In the genomic region with DNA sequence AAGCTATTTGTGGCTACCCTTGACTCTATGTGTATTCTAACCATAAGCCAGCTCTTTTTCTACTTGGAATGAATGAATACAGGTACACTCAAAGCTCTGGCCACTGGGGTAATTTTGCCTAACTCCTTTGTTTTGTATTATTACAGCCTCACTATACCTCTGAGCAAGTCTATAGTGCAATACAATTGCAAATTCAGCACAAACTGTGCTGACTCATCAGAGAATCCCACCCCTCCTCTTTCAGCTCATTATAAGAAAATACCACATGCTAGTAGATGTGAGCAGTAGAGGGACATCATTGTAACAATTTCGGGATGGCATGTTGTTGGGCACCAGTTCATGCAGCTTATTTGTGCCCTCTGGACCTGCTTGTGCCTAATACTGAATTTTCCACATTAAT, we compare ENCODE assay signal across 39 cellular contexts.
"Had no signal": no experiment of that assay in that cellular context is flagged by ENCODE, and none has a peak within 500 bp of the region (broad histone marks: within the 10 kb centered on the region; RNA-seq: fewer than 3 reads in every experiment).

No MANE protein-coding gene starts in this region.

- DNase-seq: activated effector memory CD4-positive, alpha-beta T cell treated with anti-CD3 and anti-CD28 coated beads, Interleukin-2, amount 50 U/mL, for 16 hours; activated effector memory CD4-positive, alpha-beta T cell treated with Interleukin-2 at 50 U/mL for 16 hours; activated gamma-delta T cell; activated gamma-delta T cell treated with Interleukin-2 at 50 U/mL for 16 hours; activated naive CD4-positive, alpha-beta T cell; activated naive CD4-positive, alpha-beta T cell treated with anti-CD3 and anti-CD28 coated beads for 36 hours; activated naive CD4-positive, alpha-beta T cell treated with anti-CD3 and anti-CD28 coated beads, Interleukin-2, amount 10 ng/mL, durations not matched to agents 7 days and 5 days; activated naive CD4-positive, alpha-beta T cell treated with anti-CD3 and anti-CD28 coated beads, Interleukin-2, amount 50 U/mL, for 16 hours; activated naive CD4-positive, alpha-beta T cell treated with Interleukin-2 at 50 U/mL for 16 hours; activated naive CD8-positive, alpha-beta T cell treated with anti-CD3 and anti-CD28 coated beads, Interleukin-2, amount 10 ng/mL, durations not matched to agents 7 days and 5 days; activated naive CD8-positive, alpha-beta T cell treated with anti-CD3 and anti-CD28 coated beads, Interleukin-2, amount 50 U/mL, for 24 hours; activated T-cell treated with anti-CD3 and anti-CD28 coated beads, Interleukin-2, amount 50 U/mL, for 1 hour; activated T-cell treated with anti-CD3 and anti-CD28 coated beads, Interleukin-2, amount 50 U/mL, for 24 hours; activated T-cell treated with anti-CD3 and anti-CD28 coated beads, Interleukin-2, amount 50 U/mL, for 4 hours; activated T-cell treated with anti-CD3 and anti-CD28 coated beads, Interleukin-2, amount 50 U/mL, for 48 hours; activated T-cell treated with anti-CD3 and anti-CD28 coated beads, Interleukin-2, amount 50 U/mL, for 72 hours; adrenal gland; amniotic stem cell; amygdala; anterior cingulate cortex; aorta; body of pancreas; brain microvascular endothelial cell; caudate nucleus; central memory CD4-positive, alpha-beta T cell; cerebellar nuclear complex had no signal

- FAIRE-seq: astrocyte, bronchial epithelial cell had no signal

- H3K4me1 Mint-ChIP-seq: activated naive CD4-positive, alpha-beta T cell treated with anti-CD3 and anti-CD28 coated beads, Interleukin-2, amount 10 ng/mL, durations not matched to agents 7 days and 5 days; activated naive CD4-positive, alpha-beta T cell treated with anti-CD3 and anti-CD28 coated beads, Interleukin-2, amount 50 U/mL, for 24 hours; activated naive CD8-positive, alpha-beta T cell treated with anti-CD3 and anti-CD28 coated beads, Interleukin-2, amount 10 ng/mL, durations not matched to agents 7 days and 5 days; activated naive CD8-positive, alpha-beta T cell treated with anti-CD3 and anti-CD28 coated beads, Interleukin-2, amount 50 U/mL, for 24 hours; activated T-helper 17 cell treated with anti-CD3 and anti-CD28 coated beads, Interleukin-2, amount 50 U/mL, for 72 hours; brain; central memory CD8-positive, alpha-beta T cell had no signal

- H3K27me3 Mint-ChIP-seq: activated naive CD4-positive, alpha-beta T cell treated with anti-CD3 and anti-CD28 coated beads, Interleukin-2, amount 10 ng/mL, durations not matched to agents 7 days and 5 days; activated naive CD4-positive, alpha-beta T cell treated with anti-CD3 and anti-CD28 coated beads, Interleukin-2, amount 50 U/mL, for 24 hours; activated naive CD8-positive, alpha-beta T cell; activated naive CD8-positive, alpha-beta T cell treated with anti-CD3 and anti-CD28 coated beads, Interleukin-2, amount 10 ng/mL, durations not matched to agents 7 days and 5 days; activated naive CD8-positive, alpha-beta T cell treated with anti-CD3 and anti-CD28 coated beads, Interleukin-2, amount 50 U/mL, for 24 hours; activated T-cell treated with anti-CD3 and anti-CD28 coated beads, Interleukin-2, amount 50 U/mL, for 24 hours; activated T-helper 17 cell treated with anti-CD3 and anti-CD28 coated beads, Interleukin-2, amount 50 U/mL, for 72 hours; central memory CD8-positive, alpha-beta T cell had no signal

- ATAC-seq: activated naive CD8-positive, alpha-beta T cell treated with anti-CD3 and anti-CD28 coated beads, Interleukin-2, amount 50 U/mL, for 24 hours; activated T-cell treated with anti-CD3 and anti-CD28 coated beads, Interleukin-2, amount 50 U/mL, for 72 hours; activated T-helper 17 cell treated with anti-CD3 and anti-CD28 coated beads, Interleukin-2, amount 50 U/mL, for 72 hours; body of pancreas had no signal

- H3K27me3 ChIP-seq: adrenal gland, ascending aorta, body of pancreas, brain microvascular endothelial cell, breast epithelium, cardiac muscle cell had no signal

- H3K36me3 Mint-ChIP-seq: activated naive CD4-positive, alpha-beta T cell treated with anti-CD3 and anti-CD28 coated beads, Interleukin-2, amount 10 ng/mL, durations not matched to agents 7 days and 5 days; activated naive CD4-positive, alpha-beta T cell treated with anti-CD3 and anti-CD28 coated beads, Interleukin-2, amount 50 U/mL, for 24 hours; activated naive CD4-positive, alpha-beta T cell treated with anti-CD3 and anti-CD28 coated beads, Interleukin-2, amount 50 U/mL, for 72 hours; activated naive CD8-positive, alpha-beta T cell; activated naive CD8-positive, alpha-beta T cell treated with anti-CD3 and anti-CD28 coated beads, Interleukin-2, amount 10 ng/mL, durations not matched to agents 7 days and 5 days; brain had no signal

- H3K4me3 Mint-ChIP-seq: activated naive CD4-positive, alpha-beta T cell treated with anti-CD3 and anti-CD28 coated beads for 36 hours; activated naive CD4-positive, alpha-beta T cell treated with anti-CD3 and anti-CD28 coated beads, Interleukin-2, amount 10 ng/mL, durations not matched to agents 7 days and 5 days; activated naive CD4-positive, alpha-beta T cell treated with anti-CD3 and anti-CD28 coated beads, Interleukin-2, amount 50 U/mL, for 24 hours; activated naive CD8-positive, alpha-beta T cell; activated naive CD8-positive, alpha-beta T cell treated with anti-CD3 and anti-CD28 coated beads, Interleukin-2, amount 10 ng/mL, durations not matched to agents 7 days and 5 days; activated naive CD8-positive, alpha-beta T cell treated with anti-CD3 and anti-CD28 coated beads, Interleukin-2, amount 50 U/mL, for 24 hours; activated T-cell treated with anti-CD3 and anti-CD28 coated beads, Interleukin-2, amount 50 U/mL, for 24 hours; activated T-cell treated with anti-CD3 and anti-CD28 coated beads, Interleukin-2, amount 50 U/mL, for 4 hours; activated T-cell treated with anti-CD3 and anti-CD28 coated beads, Interleukin-2, amount 50 U/mL, for 72 hours; activated T-helper 1 cell treated with anti-CD3 and anti-CD28 coated beads, Interleukin-12 subunit alpha, Interleukin-12 subunit beta, Interleukin-2, Interleukin-4 antibody, amounts not matched to agents 30 ng/mL and 10 ng/mL and 1 ng/mL, durations not matched to agents 14 hours and 24 hours and 36 hours; activated T-helper 17 cell treated with anti-CD3 and anti-CD28 coated beads, Interleukin-2, amount 50 U/mL, for 72 hours; brain; central memory CD8-positive, alpha-beta T cell had no signal

- H3K9me3 ChIP-seq: adrenal gland, ascending aorta, body of pancreas had no signal

- H3K4me3 ChIP-seq: adrenal gland, ascending aorta, body of pancreas, breast epithelium, cardiac muscle cell had no signal

- H3K4me1 ChIP-seq: adrenal gland, ascending aorta, body of pancreas, breast epithelium had no signal

- H3K27ac ChIP-seq: adrenal gland, ascending aorta, body of pancreas, brain microvascular endothelial cell, breast epithelium, cardiac muscle cell had no signal

- H3K36me3 ChIP-seq: adrenal gland, ascending aorta, brain microvascular endothelial cell, breast epithelium, cardiac muscle cell had no signal

- H3K27ac Mint-ChIP-seq: activated naive CD4-positive, alpha-beta T cell treated with anti-CD3 and anti-CD28 coated beads for 36 hours; activated naive CD4-positive, alpha-beta T cell treated with anti-CD3 and anti-CD28 coated beads, Interleukin-2, amount 10 ng/mL, durations not matched to agents 7 days and 5 days; activated naive CD4-positive, alpha-beta T cell treated with anti-CD3 and anti-CD28 coated beads, Interleukin-2, amount 50 U/mL, for 24 hours; activated naive CD8-positive, alpha-beta T cell; activated naive CD8-positive, alpha-beta T cell treated with anti-CD3 and anti-CD28 coated beads, Interleukin-2, amount 10 ng/mL, durations not matched to agents 7 days and 5 days; activated naive CD8-positive, alpha-beta T cell treated with anti-CD3 and anti-CD28 coated beads, Interleukin-2, amount 50 U/mL, for 24 hours; activated T-cell treated with anti-CD3 and anti-CD28 coated beads, Interleukin-2, amount 50 U/mL, for 24 hours; activated T-cell treated with anti-CD3 and anti-CD28 coated beads, Interleukin-2, amount 50 U/mL, for 72 hours; activated T-helper 1 cell treated with anti-CD3 and anti-CD28 coated beads, Interleukin-12 subunit alpha, Interleukin-12 subunit beta, Interleukin-2, Interleukin-4 antibody, amounts not matched to agents 30 ng/mL and 10 ng/mL and 1 ng/mL, durations not matched to agents 14 hours and 24 hours and 36 hours; activated T-helper 17 cell treated with anti-CD3 and anti-CD28 coated beads, Interleukin-2, amount 50 U/mL, for 72 hours; activated T-helper 2 cell treated with anti-CD3 and anti-CD28 coated beads, Interferon-gamma antibody, Interleukin-2, Interleukin-4, amounts not matched to agents 10 μg/mL and 5 μg/mL and 100 μg/mL, durations not matched to agents 14 hours and 24 hours and 36 hours; brain had no signal

- H3K9me3 Mint-ChIP-seq: activated naive CD4-positive, alpha-beta T cell treated with anti-CD3 and anti-CD28 coated beads, Interleukin-2, amount 50 U/mL, for 24 hours; activated naive CD8-positive, alpha-beta T cell treated with anti-CD3 and anti-CD28 coated beads, Interleukin-2, amount 10 ng/mL, durations not matched to agents 7 days and 5 days had no signal
